ENCODE assay signal across 1 cellular context in the genomic region with DNA sequence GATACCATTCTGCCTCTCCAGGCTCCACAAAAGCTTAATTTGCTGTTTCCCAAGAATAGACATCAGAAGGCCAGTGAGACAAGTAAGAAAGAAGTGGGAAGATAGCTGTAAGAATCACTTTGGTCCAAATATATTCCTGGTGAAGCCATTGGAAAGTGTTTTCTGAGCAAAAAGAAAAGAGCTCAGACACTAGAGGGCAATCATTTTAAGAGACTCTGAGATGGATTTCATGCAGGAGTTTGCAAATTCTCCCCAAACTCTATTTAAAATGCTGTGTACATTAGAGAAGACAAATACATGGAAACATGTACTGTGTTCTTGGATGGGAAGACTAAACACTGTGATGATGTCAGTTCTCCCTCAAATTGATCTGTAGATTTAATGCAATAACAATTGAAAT.
TF ChIP-seq lines count a peak whose summit lies in the region.

No MANE protein-coding gene starts in this region.

TF ChIP-seq in HepG2, 621 proteins besides CTCF, POLR2A, EP300 and RAD21:
- TF ChIP-seq SRSF9 (IDR thresholded peaks at IDR 0.05; ENCODE audit: borderline replicate concordance, insufficient read depth, low read depth, low read length, poor library complexity, severe bottlenecking) (no peak), SP2 (CRISPR knock-in tag; IDR thresholded peaks at IDR 0.05) (no peak), IRF2 (CRISPR knock-in tag; IDR thresholded peaks at IDR 0.05) (no peak)
- TF ChIP-seq, protein P1, sequence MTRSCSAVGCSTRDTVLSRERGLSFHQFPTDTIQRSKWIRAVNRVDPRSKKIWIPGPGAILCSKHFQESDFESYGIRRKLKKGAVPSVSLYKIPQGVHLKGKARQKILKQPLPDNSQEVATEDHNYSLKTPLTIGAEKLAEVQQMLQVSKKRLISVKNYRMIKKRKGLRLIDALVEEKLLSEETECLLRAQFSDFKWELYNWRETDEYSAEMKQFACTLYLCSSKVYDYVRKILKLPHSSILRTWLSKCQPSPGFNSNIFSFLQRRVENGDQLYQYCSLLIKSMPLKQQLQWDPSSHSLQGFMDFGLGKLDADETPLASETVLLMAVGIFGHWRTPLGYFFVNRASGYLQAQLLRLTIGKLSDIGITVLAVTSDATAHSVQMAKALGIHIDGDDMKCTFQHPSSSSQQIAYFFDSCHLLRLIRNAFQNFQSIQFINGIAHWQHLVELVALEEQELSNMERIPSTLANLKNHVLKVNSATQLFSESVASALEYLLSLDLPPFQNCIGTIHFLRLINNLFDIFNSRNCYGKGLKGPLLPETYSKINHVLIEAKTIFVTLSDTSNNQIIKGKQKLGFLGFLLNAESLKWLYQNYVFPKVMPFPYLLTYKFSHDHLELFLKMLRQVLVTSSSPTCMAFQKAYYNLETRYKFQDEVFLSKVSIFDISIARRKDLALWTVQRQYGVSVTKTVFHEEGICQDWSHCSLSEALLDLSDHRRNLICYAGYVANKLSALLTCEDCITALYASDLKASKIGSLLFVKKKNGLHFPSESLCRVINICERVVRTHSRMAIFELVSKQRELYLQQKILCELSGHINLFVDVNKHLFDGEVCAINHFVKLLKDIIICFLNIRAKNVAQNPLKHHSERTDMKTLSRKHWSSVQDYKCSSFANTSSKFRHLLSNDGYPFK (CRISPR knock-in tag; IDR thresholded peaks at IDR 0.05; ENCODE audit: borderline replicate concordance): no peak
- TF ChIP-seq, protein P2, sequence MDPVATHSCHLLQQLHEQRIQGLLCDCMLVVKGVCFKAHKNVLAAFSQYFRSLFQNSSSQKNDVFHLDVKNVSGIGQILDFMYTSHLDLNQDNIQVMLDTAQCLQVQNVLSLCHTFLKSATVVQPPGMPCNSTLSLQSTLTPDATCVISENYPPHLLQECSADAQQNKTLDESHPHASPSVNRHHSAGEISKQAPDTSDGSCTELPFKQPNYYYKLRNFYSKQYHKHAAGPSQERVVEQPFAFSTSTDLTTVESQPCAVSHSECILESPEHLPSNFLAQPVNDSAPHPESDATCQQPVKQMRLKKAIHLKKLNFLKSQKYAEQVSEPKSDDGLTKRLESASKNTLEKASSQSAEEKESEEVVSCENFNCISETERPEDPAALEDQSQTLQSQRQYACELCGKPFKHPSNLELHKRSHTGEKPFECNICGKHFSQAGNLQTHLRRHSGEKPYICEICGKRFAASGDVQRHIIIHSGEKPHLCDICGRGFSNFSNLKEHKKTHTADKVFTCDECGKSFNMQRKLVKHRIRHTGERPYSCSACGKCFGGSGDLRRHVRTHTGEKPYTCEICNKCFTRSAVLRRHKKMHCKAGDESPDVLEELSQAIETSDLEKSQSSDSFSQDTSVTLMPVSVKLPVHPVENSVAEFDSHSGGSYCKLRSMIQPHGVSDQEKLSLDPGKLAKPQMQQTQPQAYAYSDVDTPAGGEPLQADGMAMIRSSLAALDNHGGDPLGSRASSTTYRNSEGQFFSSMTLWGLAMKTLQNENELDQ (CRISPR knock-in tag; IDR thresholded peaks at IDR 0.05; ENCODE audit: borderline replicate concordance): no peak
